8 cellular contexts compared by ENCODE assay signal in the genomic region with DNA sequence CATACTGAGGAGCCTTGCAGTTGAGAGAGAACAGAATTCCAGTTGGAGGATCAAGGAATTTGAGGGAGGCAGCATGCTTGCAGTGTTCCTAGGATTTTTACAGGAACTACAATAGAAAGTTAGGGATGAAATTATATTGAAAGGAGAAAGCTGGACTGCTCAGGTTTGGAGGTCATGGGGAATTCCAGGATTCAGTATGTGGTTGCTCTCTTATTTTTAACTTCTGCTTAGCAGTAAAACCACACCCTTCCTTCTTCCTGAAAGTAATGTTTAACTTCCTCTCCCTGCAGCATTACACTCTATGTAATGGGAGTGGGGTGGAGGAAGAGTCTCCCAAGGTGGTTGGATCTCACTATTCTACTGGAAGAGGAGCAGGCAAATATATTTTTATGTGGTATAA. TPM values are rescaled to one million over a fixed set of nuclear protein-coding genes. Genes with fewer than 3 reads are reported as not detected.
DNase-seq lines count a peak whose midpoint lies in the region; ATAC-seq, FAIRE-seq and TF ChIP-seq lines count a peak whose summit lies in the region.

No MANE protein-coding gene starts in this region.

- peak overlapping the region; percentile 52 for H3K4me3 ChIP-seq in CD8-positive, alpha-beta memory T cell (ENCODE audit: low read length)
- H3K4me3 ChIP-seq in bronchial epithelial cell (ENCODE audit: low read depth, low read length), result no peak overlapping the region
- H3K4me3 ChIP-seq in naive thymus-derived CD4-positive, alpha-beta T cell (ENCODE audit: low read length), result peak overlapping the region; percentile 15
- H3K4me3 ChIP-seq in ovary, result no peak overlapping the region

- POLR2A ChIA-PET in CD8-positive, alpha-beta memory T cell (lab: Charles Lee), result no interaction called here
- POLR2A ChIA-PET in naive thymus-derived CD4-positive, alpha-beta T cell (lab: Charles Lee), result interaction anchor here (0.7 to 1.2 kb wide), 2 partner anchors 46 to 783 kb away, joined by 3 to 4 read pairs; partner anchors contain the start of gene LPXN

- peak overlapping the region; percentile 17 for H3K27ac ChIP-seq in CD8-positive, alpha-beta memory T cell (ENCODE audit: low read depth, low read length)
- peak overlapping the region; percentile 83 for H3K27ac ChIP-seq in naive thymus-derived CD4-positive, alpha-beta T cell (ENCODE audit: low read depth, low read length)
- no peak overlapping the region for H3K27ac ChIP-seq in ovary

- H3K9me3 Mint-ChIP-seq in CD8-positive, alpha-beta memory T cell, result no peaks in the 10 kb centered on the region
- no peaks in the 10 kb centered on the region for H3K9me3 Mint-ChIP-seq in naive thymus-derived CD4-positive, alpha-beta T cell

- no peaks in the 10 kb centered on the region for H3K9me3 ChIP-seq in CD8-positive, alpha-beta memory T cell (ENCODE audit: low read length)
- H3K9me3 ChIP-seq in naive thymus-derived CD4-positive, alpha-beta T cell (ENCODE audit: control insufficient read depth in 2 of 3, low read length in 3 of 3), result no peaks in the 10 kb centered on the region
- H3K9me3 ChIP-seq in ovary, result no peaks in the 10 kb centered on the region

- in situ Hi-C loops in KBM-7 (cut with MboI; ENCODE audit: low pct_unique_long_range_greater_than_20kb, low sequenced_read_pairs), result no loop called here

- H3K27me3 Mint-ChIP-seq in CD8-positive, alpha-beta memory T cell, result peaks cover 0 to 1% of the 10 kb centered on the region in 2 donors
- H3K27me3 Mint-ChIP-seq in naive thymus-derived CD4-positive, alpha-beta T cell, result peaks cover 0 to 2% (median 0%) of the 10 kb centered on the region in 5 donors

- intact Hi-C loops in naive thymus-derived CD4-positive, alpha-beta T cell (cut with micrococcal nuclease), result loop anchor here (1.0 to 10.0 kb wide), 15 partner anchors 7 to 786 kb away; partner anchors contain the start of genes MED19 (in 2 of the 2), SELENOH (in 2 of the 2), TMX2 (in 2 of the 2) and UBE2L6 (in 2 of the 2)
- intact Hi-C loops in ovary (cut with DNase I), result loop anchor here in 1 of 4 donors (10.0 kb wide), 1 partner anchor 48 kb away; the partner anchor contains the start of gene SELENOH

- peak overlapping the region in 6 of 7 donors; percentile 62 to 85 (median 73) for H3K4me3 Mint-ChIP-seq in CD8-positive, alpha-beta memory T cell
- peak overlapping the region; percentile 55 to 88 (median 77) for H3K4me3 Mint-ChIP-seq in naive thymus-derived CD4-positive, alpha-beta T cell

- ATAC-seq in naive thymus-derived CD4-positive, alpha-beta T cell, result peak; percentile 47
- ATAC-seq in GM19035 (IDR thresholded peaks at IDR 0.05; ENCODE audit: unreplicated experiment), result no peak

- H3K27me3 ChIP-seq in CD8-positive, alpha-beta memory T cell (ENCODE audit: insufficient read depth, low read length, poor library complexity, severe bottlenecking), result no peaks in the 10 kb centered on the region
- H3K27me3 ChIP-seq in bronchial epithelial cell (ENCODE audit: control insufficient read depth, insufficient read depth, low read length) (no peaks in the 10 kb centered on the region), ovary (no peaks in the 10 kb centered on the region)
- H3K27me3 ChIP-seq in naive thymus-derived CD4-positive, alpha-beta T cell (ENCODE audit: control insufficient read depth in 2 of 2, insufficient read depth in 2 of 2, low read length in 2 of 2), result no peaks in the 10 kb centered on the region

- H3K36me3 Mint-ChIP-seq in CD8-positive, alpha-beta memory T cell, result peaks cover 0 to 16% (median 4%) of the 10 kb centered on the region in 3 donors
- H3K36me3 Mint-ChIP-seq in naive thymus-derived CD4-positive, alpha-beta T cell, result peaks cover 0 to 26% (median 8%) of the 10 kb centered on the region in 5 donors

- peak overlapping the region; percentile 80 to 99 (median 96) for H3K27ac Mint-ChIP-seq in CD8-positive, alpha-beta memory T cell
- H3K27ac Mint-ChIP-seq in naive thymus-derived CD4-positive, alpha-beta T cell, result peak overlapping the region; percentile 84 to 99 (median 99)

- no peak for TF ChIP-seq EP300 in ovary (IDR thresholded peaks at IDR 0.05)

- peaks cover 33 to 36% (median 36%) of the 10 kb centered on the region in 3 donors for H3K4me1 Mint-ChIP-seq in CD8-positive, alpha-beta memory T cell
- peaks cover 36 to 55% (median 44%) of the 10 kb centered on the region in 7 donors for H3K4me1 Mint-ChIP-seq in naive thymus-derived CD4-positive, alpha-beta T cell

- no peaks in the 10 kb centered on the region for H3K36me3 ChIP-seq in CD8-positive, alpha-beta memory T cell (ENCODE audit: insufficient read depth, low read length)
- H3K36me3 ChIP-seq in bronchial epithelial cell (ENCODE audit: control insufficient read depth, insufficient read depth, low read length) (peaks cover 24% of the 10 kb centered on the region), ovary (no peaks in the 10 kb centered on the region)
- peaks cover 0 to 5% (median 0%) of the 10 kb centered on the region in 3 experiments for H3K36me3 ChIP-seq in naive thymus-derived CD4-positive, alpha-beta T cell (ENCODE audit: control insufficient read depth in 2 of 3, insufficient read depth in 3 of 3, low read length in 3 of 3)

- peak in 1 of 5 donors; percentile 16 for DNase-seq in CD8-positive, alpha-beta memory T cell
- DNase-seq in KBM-7 (peak; percentile 73), bronchial epithelial cell (ENCODE audit: low read depth) (peak; percentile 65), ovary (no peak), DMS53 (lab: John Stamatoyannopoulos, UW) (no peak), NCI-H146 (lab: John Stamatoyannopoulos, UW) (no peak)
- DNase-seq in naive thymus-derived CD4-positive, alpha-beta T cell, result no peak

- no peak for FAIRE-seq in bronchial epithelial cell (lab: Jason Lieb, UNC)

- TF ChIP-seq CTCF in bronchial epithelial cell (IDR thresholded peaks at IDR 0.05; ENCODE audit: insufficient read depth, low read length, severe bottlenecking), result no peak
- no peak for TF ChIP-seq CTCF in ovary (IDR thresholded peaks at IDR 0.05)

- H3K4me1 ChIP-seq in CD8-positive, alpha-beta memory T cell (ENCODE audit: insufficient read depth, low read length), result peaks cover 37% of the 10 kb centered on the region
- H3K4me1 ChIP-seq in naive thymus-derived CD4-positive, alpha-beta T cell (ENCODE audit: control insufficient read depth in 2 of 2, insufficient read depth in 2 of 2, low read length in 2 of 2), result peaks cover 21 to 29% of the 10 kb centered on the region in 2 donors
- no peaks in the 10 kb centered on the region for H3K4me1 ChIP-seq in ovary (ENCODE audit: insufficient read depth)

- TF ChIP-seq POLR2A in ovary (IDR thresholded peaks at IDR 0.05), result no peak

- CTCF ChIA-PET in CD8-positive, alpha-beta memory T cell (lab: Charles Lee), result interaction anchor here (1.4 kb wide), 1 partner anchor 225 kb away, joined by 5 read pairs; the partner anchor contains the start of gene UBE2L6
- CTCF ChIA-PET in naive thymus-derived CD4-positive, alpha-beta T cell (lab: Charles Lee), result no interaction called here

RNA-seq across cellular contexts. Expression of gene CTNND1, which starts 31.3 kb away (rescaled TPM):
- total RNA-seq in CD8-positive, alpha-beta memory T cell, result 1 to 10 TPM; 3.1 to 4.4 TPM
- 0.95 TPM for polyA plus RNA-seq in CD8-positive, alpha-beta memory T cell
- 131 and 227 TPM in 2 replicates for total RNA-seq in bronchial epithelial cell
- 10 to 100 TPM in 4 of 5 experiments, 1 to 10 TPM in 1; 9.3 to 32.0 (median 13.7) TPM for total RNA-seq in naive thymus-derived CD4-positive, alpha-beta T cell
- 1 to 10 TPM in 1 of 2 donors, under 1 TPM in 1; 0.80 to 2.0 TPM for polyA plus RNA-seq in naive thymus-derived CD4-positive, alpha-beta T cell
- total RNA-seq in ovary, result 100 to 1,000 TPM in 6 of 7 donors, 10 to 100 TPM in 1; 58.4 to 134 (median 119) TPM
- polyA plus RNA-seq in ovary, result 100 to 1,000 TPM in 1 of 2 donors, 10 to 100 TPM in 1; 40.3 to 153 TPM

RNA-seq across cellular contexts. Expression of gene BTBD18, which starts 41.3 kb away (rescaled TPM):
- not detected for total RNA-seq in CD8-positive, alpha-beta memory T cell
- 0.89 TPM for polyA plus RNA-seq in CD8-positive, alpha-beta memory T cell
- total RNA-seq in bronchial epithelial cell (not detected in 2 replicates), ovary (not detected)
- not detected for total RNA-seq in naive thymus-derived CD4-positive, alpha-beta T cell
- polyA plus RNA-seq in naive thymus-derived CD4-positive, alpha-beta T cell, result under 1 TPM; 0.56 to 0.95 TPM
- under 1 TPM in 1 of 2 donors, not detected in 1; 0.02 TPM for polyA plus RNA-seq in ovary

RNA-seq across cellular contexts. Expression of gene SELENOH, which starts 51.6 kb away (rescaled TPM):
- total RNA-seq in CD8-positive, alpha-beta memory T cell, result 100 to 1,000 TPM; 272 to 276 TPM
- polyA plus RNA-seq in CD8-positive, alpha-beta memory T cell, result 201 TPM
- total RNA-seq in bronchial epithelial cell, result 89.4 and 139 TPM in 2 replicates
- total RNA-seq in naive thymus-derived CD4-positive, alpha-beta T cell, result 100 to 1,000 TPM in 3 of 5 experiments, 10 to 100 TPM in 2; 93.6 to 193 (median 124) TPM
- polyA plus RNA-seq in naive thymus-derived CD4-positive, alpha-beta T cell, result 100 to 1,000 TPM; 339 to 382 TPM
- total RNA-seq in ovary, result 100 to 1,000 TPM in 5 of 7 donors, 10 to 100 TPM in 2; 88.1 to 244 (median 107) TPM
- 100 to 1,000 TPM in 1 of 2 donors, 10 to 100 TPM in 1; 33.9 to 142 TPM for polyA plus RNA-seq in ovary

Comparison
In these comparisons a context has a peak if more than half of its experiments do, and no peak if none do; other contexts are left out.
1. DNase-seq: peak in KBM-7 (single experiment) and bronchial epithelial cell (single experiment); none in naive thymus-derived CD4-positive, alpha-beta T cell (0 of 9), ovary (0 of 5), DMS53 (single experiment) and NCI-H146 (single experiment).
2. H3K27ac ChIP-seq: peak in CD8-positive, alpha-beta memory T cell (single experiment) and naive thymus-derived CD4-positive, alpha-beta T cell (single experiment); none in ovary (0 of 2).
3. H3K4me3 ChIP-seq: peak in CD8-positive, alpha-beta memory T cell (single experiment) and naive thymus-derived CD4-positive, alpha-beta T cell (single experiment); none in bronchial epithelial cell (single experiment) and ovary (single experiment).